Comparison of ENCODE assay signal across 11 cellular contexts in genomic region chr19:9885077-9885552, GRCh38. TPM values are rescaled to one million over a fixed set of nuclear protein-coding genes. Genes with fewer than 3 reads are reported as not detected.
A peak's percentile ranks its signal among the peaks of the same experiment; 100 is the strongest.
DNase-seq lines count a peak whose midpoint lies in the region; ATAC-seq, FAIRE-seq and TF ChIP-seq lines count a peak whose summit lies in the region.
"Had no signal": no experiment of that assay in that cellular context is flagged by ENCODE, and none has a peak within 500 bp of the region (broad histone marks: within the 10 kb centered on the region; RNA-seq: fewer than 3 reads in every experiment).

No MANE protein-coding gene starts in this region.

- no peaks in the 10 kb centered on the region for H3K36me3 ChIP-seq in HepG2 (replicated peaks in 1 of 2; ENCODE audit: control insufficient read depth in 1 of 2, insufficient read depth in 2 of 2, low read length in 2 of 2)
- H3K36me3 ChIP-seq: BLaER1 treated with 17β-estradiol and CSF1 and Interleukin-3, amounts not matched to agents 10 nM and 100 nM; SJSA1 had no signal

- H3K9me3 ChIP-seq in HepG2 (ENCODE audit: low read length) = no peaks in the 10 kb centered on the region
- H3K9me3 ChIP-seq: BLaER1 treated with 17β-estradiol and CSF1 and Interleukin-3, amounts not matched to agents 10 nM and 100 nM; SJSA1 had no signal

- no peaks in the 10 kb centered on the region for H4K20me1 ChIP-seq in HepG2 (ENCODE audit: insufficient read depth, low read length)
- H4K20me1 ChIP-seq: BLaER1 treated with 17β-estradiol and CSF1 and Interleukin-3, amounts not matched to agents 10 nM and 100 nM had no signal

- CTCF ChIA-PET in HepG2 (lab: Yijun Ruan, JAX; ENCODE audit: low intra/inter-chr PET ratio, low total read pairs) = no interaction called here

- no peak overlapping the region for H3K9ac ChIP-seq in HepG2 (ENCODE audit: insufficient read depth, low read depth, low read length)
- H3K9ac ChIP-seq: BLaER1 treated with 17β-estradiol and CSF1 and Interleukin-3, amounts not matched to agents 10 nM and 100 nM had no signal

- intact Hi-C loops in HepG2 (cut with micrococcal nuclease; ENCODE audit: unreplicated experiment) = no loop called here

- no peak for FAIRE-seq in HepG2 (lab: Jason Lieb, UNC)

- no peak overlapping the region for H3K27ac ChIP-seq in 22Rv1
- H3K27ac ChIP-seq in HepG2 (ENCODE audit: extremely low read length, insufficient read depth, low read length) = no peak overlapping the region
- H3K27ac ChIP-seq: BLaER1 treated with 17β-estradiol and CSF1 and Interleukin-3, amounts not matched to agents 10 nM and 100 nM; SJSA1 had no signal

- no peaks in the 10 kb centered on the region for H3K79me2 ChIP-seq in HepG2 (ENCODE audit: insufficient read depth, low read length)

- no peak overlapping the region for H2AFZ ChIP-seq in HepG2 (ENCODE audit: low read length)

- peak; percentile 16; the same call in 1 of the 2 replicates for TF ChIP-seq CTCF in 22Rv1 (IDR thresholded peaks at IDR 0.05)
- 0 out of 2 replicates have a peak, but pooled peaks have one; percentile 22 for TF ChIP-seq CTCF in LNCaP clone FGC (IDR thresholded peaks at IDR 0.05; ENCODE audit: control insufficient read depth, extremely low read depth, insufficient read depth)
- TF ChIP-seq CTCF in choroid plexus epithelial cell (conservative IDR thresholded peaks at IDR 0.05; ENCODE audit: low read depth, low read length) = peak; percentile 67
- 0 out of 2 replicates have a peak, but pooled peaks have one; percentile 26 for TF ChIP-seq CTCF in HepG2 (CRISPR knock-in tag; IDR thresholded peaks at IDR 0.05)

- peaks cover 2% of the 10 kb centered on the region for H3K4me1 Mint-ChIP-seq in stimulated activated naive CD8-positive, alpha-beta T cell treated with anti-CD3 and anti-CD28 coated beads, Interleukin-15, amount 100 ng/mL, for 72 hours

- no peak for TF ChIP-seq POLR2A in HepG2 (IDR thresholded peaks at IDR 0.05; ENCODE audit: insufficient read depth in 1 of 2, low read depth in 2 of 2, low read length in 2 of 2)

- no peak overlapping the region for H3K4me3 Mint-ChIP-seq in stimulated activated naive CD8-positive, alpha-beta T cell treated with anti-CD3 and anti-CD28 coated beads, Interleukin-15, amount 100 ng/mL, for 72 hours

- POLR2A ChIA-PET in HepG2 (lab: Yijun Ruan, JAX) = no interaction called here

- H3K27me3 ChIP-seq in HepG2 (ENCODE audit: control insufficient read depth in 1 of 2, insufficient read depth in 2 of 2, low read length in 2 of 2) = peaks cover 0 to 3% of the 10 kb centered on the region in 2 experiments; a peak in 2 of 5 replicates
- H3K27me3 ChIP-seq: BLaER1 treated with 17β-estradiol and CSF1 and Interleukin-3, amounts not matched to agents 10 nM and 100 nM had no signal

- H3K4me2 ChIP-seq in HepG2 (ENCODE audit: low read depth, low read length) = no peak overlapping the region
- H3K4me2 ChIP-seq: BLaER1 treated with 17β-estradiol and CSF1 and Interleukin-3, amounts not matched to agents 10 nM and 100 nM had no signal

- no peak for TF ChIP-seq RAD21 in HepG2 (CRISPR knock-in tag; IDR thresholded peaks at IDR 0.05)

- DNase-seq in LNCaP clone FGC (ENCODE audit: low read depth) = no peak
- DNase-seq in choroid plexus epithelial cell (ENCODE audit: low read depth) = peak; percentile 38
- DNase-seq in HepG2 (ENCODE audit: low spot score) = no peak
- DNase-seq in NCI-H524 (lab: John Stamatoyannopoulos, UW) = no peak
- DNase-seq in T-helper 9 cell = no peak
- no peak for DNase-seq in stimulated activated naive CD8-positive, alpha-beta T cell treated with anti-CD3 and anti-CD28 coated beads, Interleukin-15, amount 100 ng/mL, for 72 hours
- DNase-seq in NCI-H226 = no peak
- DNase-seq: stimulated activated naive CD8-positive, alpha-beta T cell treated with anti-CD3 and anti-CD28 coated beads, Interleukin-15, Interleukin-2, amounts not matched to agents 100 U/mL and 50 U/mL, for 24 hours had no signal

- WGBS in HepG2 (ENCODE audit: low lambda C conversion rate) = 0% methylated on average over 4 of the region's 8 CpGs

- H3K9me3 Mint-ChIP-seq in stimulated activated naive CD8-positive, alpha-beta T cell treated with anti-CD3 and anti-CD28 coated beads, Interleukin-15, amount 100 ng/mL, for 72 hours = no peaks in the 10 kb centered on the region

- in situ Hi-C loops in HepG2 (cut with HindIII; ENCODE audit: extremely low pct_ligation_motif_present, low pct_unique_long_range_greater_than_20kb) = no loop called here

- H3K4me3 ChIP-seq in LNCaP clone FGC (ENCODE audit: low read depth, low read length) (no peak overlapping the region), choroid plexus epithelial cell (ENCODE audit: low read depth, low read length) (no peak overlapping the region), HepG2 (replicated peaks in 1 of 3; ENCODE audit: insufficient read depth in 1 of 3, low read depth in 2 of 3, low read length in 3 of 3) (no peak overlapping the region)
- H3K4me3 ChIP-seq: BLaER1 treated with 17β-estradiol and CSF1 and Interleukin-3, amounts not matched to agents 10 nM and 100 nM; SJSA1 had no signal

- peak; percentile 65; the same call in 2 of the 3 replicates for ATAC-seq in HepG2
- ATAC-seq in stimulated activated naive CD8-positive, alpha-beta T cell treated with anti-CD3 and anti-CD28 coated beads, Interleukin-15, amount 100 ng/mL, for 72 hours = no peak
- ATAC-seq: stimulated activated naive CD8-positive, alpha-beta T cell treated with anti-CD3 and anti-CD28 coated beads, Interleukin-15, Interleukin-2, amounts not matched to agents 100 U/mL and 50 U/mL, for 24 hours had no signal

- H3K27ac Mint-ChIP-seq in stimulated activated naive CD8-positive, alpha-beta T cell treated with anti-CD3 and anti-CD28 coated beads, Interleukin-15, amount 100 ng/mL, for 72 hours = no peak overlapping the region

- BruUV-seq in HepG2 (replicated peaks; lab: Mats Ljungman, UMichigan) = no TSS peak

- no peaks in the 10 kb centered on the region for H3K4me1 ChIP-seq in HepG2 (ENCODE audit: insufficient read depth, low read length)
- H3K4me1 ChIP-seq: SJSA1 had no signal

- no peaks in the 10 kb centered on the region for H3K27me3 Mint-ChIP-seq in stimulated activated naive CD8-positive, alpha-beta T cell treated with anti-CD3 and anti-CD28 coated beads, Interleukin-15, amount 100 ng/mL, for 72 hours

- TF ChIP-seq EP300 in HepG2 (IDR thresholded peaks at IDR 0.05; ENCODE audit: low read depth in 2 of 2, low read length in 2 of 2) (no peak), HepG2 (CRISPR knock-in tag; IDR thresholded peaks at IDR 0.05; ENCODE audit: borderline replicate concordance) (no peak)

RNA-seq across cellular contexts. Expression of gene PIN1, which starts 50.0 kb away (rescaled TPM):
- 67.3 and 72.0 TPM in 2 replicates for total RNA-seq in HepG2 (2016; rRNA removed; fragmentation: Illumina TruSeq; extraction: Trizol)
- 25.2 and 25.3 TPM in 2 replicates for total RNA-seq in HepG2 (2016; cell fraction: cytosol; rRNA removed; fragmentation: Illumina TruSeq; extraction: Trizol; ENCODE audit: low read depth)
- 65.2 and 75.0 TPM in 2 replicates for total RNA-seq in HepG2 (2016; cell fraction: insoluble cytoplasmic fraction; rRNA removed; fragmentation: Illumina TruSeq; extraction: Trizol)
- 37.0 and 38.0 TPM in 2 replicates for total RNA-seq in HepG2 (2016; cell fraction: membrane; rRNA removed; fragmentation: Illumina TruSeq; extraction: Trizol)
- 27.3 and 31.0 TPM in 2 replicates for total RNA-seq in HepG2 (2016; cell fraction: nucleus; rRNA removed; fragmentation: Illumina TruSeq; extraction: Trizol)
- polyA plus RNA-seq in HepG2 (2011; rRNA removed) = 31.9 and 43.2 TPM in 2 replicates
- polyA plus RNA-seq in HepG2 (2011; cell fraction: cytosol; rRNA removed) = 39.4 and 64.9 TPM in 2 replicates
- 44.7 and 53.7 TPM in 2 replicates for polyA plus RNA-seq in HepG2 (2011; cell fraction: nucleus; rRNA removed)
- 19.6 and 20.3 TPM in 2 replicates for polyA plus RNA-seq in HepG2 (2012)
- polyA plus RNA-seq in HepG2 (2016; cell fraction: cytosol; fragmentation: Illumina TruSeq; extraction: Trizol; ENCODE audit: low read depth) = 20.1 and 20.5 TPM in 2 replicates
- 61.0 and 62.9 TPM in 2 replicates for polyA plus RNA-seq in HepG2 (2016; cell fraction: insoluble cytoplasmic fraction; fragmentation: Illumina TruSeq; extraction: Trizol; ENCODE audit: low read depth)
- polyA plus RNA-seq in HepG2 (2016; cell fraction: membrane; fragmentation: Illumina TruSeq; extraction: Trizol; ENCODE audit: low read depth) = 30.3 TPM in 2 replicates
- polyA plus RNA-seq in HepG2 (2016; cell fraction: nucleus; fragmentation: Illumina TruSeq; extraction: Trizol; ENCODE audit: insufficient read depth, low read depth) = 55.0 and 61.1 TPM in 2 replicates
- 15.9 and 27.0 TPM in 2 replicates for polyA minus RNA-seq in HepG2 (2011; rRNA and poly(A)+ RNA removed; ENCODE audit: low replicate concordance)
- polyA minus RNA-seq in HepG2 (2011; cell fraction: cytosol; rRNA and poly(A)+ RNA removed) = 10.9 and 16.1 TPM in 2 replicates
- 6.3 and 7.9 TPM in 2 replicates for polyA minus RNA-seq in HepG2 (2011; cell fraction: nucleus; rRNA and poly(A)+ RNA removed)

RNA-seq across cellular contexts. Expression of gene OLFM2, which starts 51.2 kb away (rescaled TPM):
- 0.11 and 0.20 TPM in 2 replicates for total RNA-seq in HepG2 (2016; rRNA removed; fragmentation: Illumina TruSeq; extraction: Trizol)
- total RNA-seq in HepG2 (2016; cell fraction: cytosol; rRNA removed; fragmentation: Illumina TruSeq; extraction: Trizol; ENCODE audit: low read depth) = 0.53 TPM in 1 of 2 replicates, not detected in the other
- 0.06 and 0.24 TPM in 2 replicates for total RNA-seq in HepG2 (2016; cell fraction: insoluble cytoplasmic fraction; rRNA removed; fragmentation: Illumina TruSeq; extraction: Trizol)
- total RNA-seq in HepG2 (2016; cell fraction: membrane; rRNA removed; fragmentation: Illumina TruSeq; extraction: Trizol) = 0.31 and 0.37 TPM in 2 replicates
- not detected in 2 replicates for total RNA-seq in HepG2 (2016; cell fraction: nucleus; rRNA removed; fragmentation: Illumina TruSeq; extraction: Trizol)
- 0.51 and 0.63 TPM in 2 replicates for polyA plus RNA-seq in HepG2 (2011; rRNA removed)
- 0.24 and 0.54 TPM in 2 replicates for polyA plus RNA-seq in HepG2 (2011; cell fraction: cytosol; rRNA removed)
- 0.12 TPM in 1 of 2 replicates, not detected in the other for polyA plus RNA-seq in HepG2 (2011; cell fraction: nucleus; rRNA removed)
- polyA plus RNA-seq in HepG2 (2012) = 0.16 and 0.19 TPM in 2 replicates
- 0.21 and 0.27 TPM in 2 replicates for polyA plus RNA-seq in HepG2 (2016; cell fraction: cytosol; fragmentation: Illumina TruSeq; extraction: Trizol; ENCODE audit: low read depth)
- polyA plus RNA-seq in HepG2 (2016; cell fraction: insoluble cytoplasmic fraction; fragmentation: Illumina TruSeq; extraction: Trizol; ENCODE audit: low read depth) = 0.17 TPM in 1 of 2 replicates, not detected in the other
- polyA plus RNA-seq in HepG2 (2016; cell fraction: membrane; fragmentation: Illumina TruSeq; extraction: Trizol; ENCODE audit: low read depth) = 0.53 and 0.72 TPM in 2 replicates
- not detected in 2 replicates for polyA plus RNA-seq in HepG2 (2016; cell fraction: nucleus; fragmentation: Illumina TruSeq; extraction: Trizol; ENCODE audit: insufficient read depth, low read depth)
- 0.88 TPM in 1 of 2 replicates, not detected in the other for polyA minus RNA-seq in HepG2 (2011; rRNA and poly(A)+ RNA removed; ENCODE audit: low replicate concordance)
- 0.30 TPM in 1 of 2 replicates, not detected in the other for polyA minus RNA-seq in HepG2 (2011; cell fraction: cytosol; rRNA and poly(A)+ RNA removed)
- not detected in 2 replicates for polyA minus RNA-seq in HepG2 (2011; cell fraction: nucleus; rRNA and poly(A)+ RNA removed)

RNA-seq across cellular contexts. Expression of gene UBL5, which starts 57.4 kb away (rescaled TPM):
- total RNA-seq in HepG2 (2016; rRNA removed; fragmentation: Illumina TruSeq; extraction: Trizol) = 373 and 382 TPM in 2 replicates
- total RNA-seq in HepG2 (2016; cell fraction: cytosol; rRNA removed; fragmentation: Illumina TruSeq; extraction: Trizol; ENCODE audit: low read depth) = 139 and 172 TPM in 2 replicates
- 375 and 403 TPM in 2 replicates for total RNA-seq in HepG2 (2016; cell fraction: insoluble cytoplasmic fraction; rRNA removed; fragmentation: Illumina TruSeq; extraction: Trizol)
- total RNA-seq in HepG2 (2016; cell fraction: membrane; rRNA removed; fragmentation: Illumina TruSeq; extraction: Trizol) = 186 and 246 TPM in 2 replicates
- 155 and 174 TPM in 2 replicates for total RNA-seq in HepG2 (2016; cell fraction: nucleus; rRNA removed; fragmentation: Illumina TruSeq; extraction: Trizol)
- 427 and 487 TPM in 2 replicates for polyA plus RNA-seq in HepG2 (2011; rRNA removed)
- polyA plus RNA-seq in HepG2 (2011; cell fraction: cytosol; rRNA removed) = 507 and 557 TPM in 2 replicates
- 178 and 205 TPM in 2 replicates for polyA plus RNA-seq in HepG2 (2011; cell fraction: nucleus; rRNA removed)
- polyA plus RNA-seq in HepG2 (2012) = 308 and 326 TPM in 2 replicates
- 140 and 221 TPM in 2 replicates for polyA plus RNA-seq in HepG2 (2016; cell fraction: cytosol; fragmentation: Illumina TruSeq; extraction: Trizol; ENCODE audit: low read depth)
- polyA plus RNA-seq in HepG2 (2016; cell fraction: insoluble cytoplasmic fraction; fragmentation: Illumina TruSeq; extraction: Trizol; ENCODE audit: low read depth) = 360 and 409 TPM in 2 replicates
- polyA plus RNA-seq in HepG2 (2016; cell fraction: membrane; fragmentation: Illumina TruSeq; extraction: Trizol; ENCODE audit: low read depth) = 156 and 243 TPM in 2 replicates
- polyA plus RNA-seq in HepG2 (2016; cell fraction: nucleus; fragmentation: Illumina TruSeq; extraction: Trizol; ENCODE audit: insufficient read depth, low read depth) = 294 and 307 TPM in 2 replicates
- 47.1 and 96.5 TPM in 2 replicates for polyA minus RNA-seq in HepG2 (2011; rRNA and poly(A)+ RNA removed; ENCODE audit: low replicate concordance)
- 33.3 and 39.4 TPM in 2 replicates for polyA minus RNA-seq in HepG2 (2011; cell fraction: cytosol; rRNA and poly(A)+ RNA removed)
- polyA minus RNA-seq in HepG2 (2011; cell fraction: nucleus; rRNA and poly(A)+ RNA removed) = 21.3 and 28.2 TPM in 2 replicates

Comparison
In these comparisons a context has a peak if more than half of its experiments do, and no peak if none do; other contexts are left out.
1. CTCF ChIP-seq: peak in every context shown above with its lines; median percentile 67 in choroid plexus epithelial cell; 26 in HepG2; 22 in LNCaP clone FGC; 16 in 22Rv1.